In the genomic region with DNA sequence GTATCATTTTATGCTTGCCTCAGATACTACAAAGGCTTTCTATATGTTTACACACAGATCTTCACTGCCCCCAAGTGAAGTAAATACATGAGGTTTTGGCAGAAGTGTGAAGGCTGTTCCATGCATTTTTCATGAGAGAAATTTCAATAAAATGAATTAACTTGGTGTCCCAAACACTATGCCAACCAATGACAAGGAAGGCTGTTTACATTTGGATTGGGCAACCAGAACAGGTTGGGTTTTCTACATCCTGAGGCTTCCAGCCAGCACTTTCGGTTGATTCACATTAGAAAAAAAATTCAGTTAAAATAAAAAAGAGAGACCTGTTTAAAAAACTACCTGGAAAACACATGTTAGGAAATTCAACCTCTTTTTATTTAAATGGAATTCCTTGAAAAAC, we compare ENCODE assay signal across 8 cellular contexts.
"Had no signal": no experiment of that assay in that cellular context is flagged by ENCODE, and none has a peak within 500 bp of the region (broad histone marks: within the 10 kb centered on the region; RNA-seq: fewer than 3 reads in every experiment).

No MANE protein-coding gene starts in this region.

- FAIRE-seq: G401.6, GM12878, GM12891, GM12892, GM18507, GM19239 had no signal

- H3K4me3 ChIP-seq: GM12878 had no signal

- ATAC-seq: GM12878 had no signal

- DNase-seq: GDM1, GF-D8 had no signal
